ENCODE assay signal across 8 cellular contexts in genomic region chr14:53011053-53011462, GRCh38.
DNase-seq lines count a peak whose midpoint lies in the region; ATAC-seq and TF ChIP-seq lines count a peak whose summit lies in the region.

No MANE protein-coding gene starts in this region.

- WGBS in thyroid gland, 2 donors: 53 to 55% methylated on average over 7 of the region's 7 CpGs

- TF ChIP-seq EP300 in Ishikawa (IDR thresholded peaks at IDR 0.05; ENCODE audit: borderline replicate concordance): peak; percentile 14; the same call in 1 of the 2 replicates

- TF ChIP-seq RAD21 in Ishikawa (IDR thresholded peaks at IDR 0.05; ENCODE audit: low read depth): no peak

- CTCF ChIA-PET in CD8-positive, alpha-beta memory T cell (lab: Charles Lee): no interaction called here

- peak; percentile 88 for DNase-seq in coronary artery (ENCODE audit: low spot score)
- DNase-seq in left lung: peak in 1 of 2 donors; percentile 57
- peak; percentile 17 to 30 for DNase-seq in thyroid gland
- DNase-seq in GM10266 (ENCODE audit: extremely low spot score): no peak
- DNase-seq in CD8-positive, alpha-beta memory T cell: no peak
- DNase-seq in progenitor cell of endocrine pancreas (ENCODE audit: low spot score, unreplicated experiment): no peak

- H3K4me3 Mint-ChIP-seq in CD8-positive, alpha-beta memory T cell: no peak overlapping the region
- no peak overlapping the region for H3K4me3 Mint-ChIP-seq in progenitor cell of endocrine pancreas (ENCODE audit: low read depth)

- H3K27me3 ChIP-seq in left lung (no peaks in the 10 kb centered on the region), thyroid gland (no peaks in the 10 kb centered on the region)
- H3K27me3 ChIP-seq in CD8-positive, alpha-beta memory T cell (ENCODE audit: insufficient read depth, low read length, poor library complexity, severe bottlenecking): no peaks in the 10 kb centered on the region

- POLR2A ChIA-PET in CD8-positive, alpha-beta memory T cell (lab: Charles Lee): no interaction called here

- H3K9me3 Mint-ChIP-seq in CD8-positive, alpha-beta memory T cell: no peaks in the 10 kb centered on the region
- no peaks in the 10 kb centered on the region for H3K9me3 Mint-ChIP-seq in progenitor cell of endocrine pancreas (ENCODE audit: low read depth)

- intact Hi-C loops in left lung (cut with DNase I): no loop called here
- intact Hi-C loops in thyroid gland (cut with DNase I): no loop called here

- H3K36me3 Mint-ChIP-seq in CD8-positive, alpha-beta memory T cell: no peaks in the 10 kb centered on the region
- no peaks in the 10 kb centered on the region for H3K36me3 Mint-ChIP-seq in progenitor cell of endocrine pancreas (ENCODE audit: insufficient read depth)

- H3K27me3 Mint-ChIP-seq in CD8-positive, alpha-beta memory T cell: peaks cover 2 to 25% of the 10 kb centered on the region in 2 donors
- H3K27me3 Mint-ChIP-seq in progenitor cell of endocrine pancreas: no peaks in the 10 kb centered on the region

- H3K4me3 ChIP-seq in coronary artery (no peak overlapping the region), left lung (no peak overlapping the region), thyroid gland (replicated peaks in 1 of 3) (no peak overlapping the region)
- H3K4me3 ChIP-seq in CD8-positive, alpha-beta memory T cell (ENCODE audit: low read length): no peak overlapping the region

- H3K27ac ChIP-seq in coronary artery (peak overlapping the region; percentile 41 to 81), left lung (peak overlapping the region; percentile 28 to 30), thyroid gland (peak overlapping the region in 1 of 3 donors; percentile 24)
- H3K27ac ChIP-seq in CD8-positive, alpha-beta memory T cell (ENCODE audit: low read depth, low read length): no peak overlapping the region

- TF ChIP-seq CTCF in coronary artery (IDR thresholded peaks at IDR 0.05) (no peak), left lung (IDR thresholded peaks at IDR 0.05) (no peak), thyroid gland (IDR thresholded peaks at IDR 0.05) (no peak), GM10266 (IDR thresholded peaks at IDR 0.05; ENCODE audit: control insufficient read depth, insufficient read depth, low read depth, missing control alignments) (no peak), progenitor cell of endocrine pancreas (IDR thresholded peaks at IDR 0.05; ENCODE audit: unreplicated experiment) (no peak)

- no peak for TF ChIP-seq POLR2A in thyroid gland (IDR thresholded peaks at IDR 0.05)

- H3K4me1 ChIP-seq in left lung (no peaks in the 10 kb centered on the region), thyroid gland (no peaks in the 10 kb centered on the region)
- H3K4me1 ChIP-seq in CD8-positive, alpha-beta memory T cell (ENCODE audit: insufficient read depth, low read length): no peaks in the 10 kb centered on the region

- no peaks in the 10 kb centered on the region for H3K4me1 Mint-ChIP-seq in CD8-positive, alpha-beta memory T cell
- H3K4me1 Mint-ChIP-seq in progenitor cell of endocrine pancreas (ENCODE audit: low read depth): no peaks in the 10 kb centered on the region

- H3K27ac Mint-ChIP-seq in CD8-positive, alpha-beta memory T cell: no peak overlapping the region
- H3K27ac Mint-ChIP-seq in progenitor cell of endocrine pancreas: no peak overlapping the region

- H3K9me3 ChIP-seq in left lung: no peaks in the 10 kb centered on the region
- H3K9me3 ChIP-seq in thyroid gland: no peaks in the 10 kb centered on the region
- H3K9me3 ChIP-seq in CD8-positive, alpha-beta memory T cell (ENCODE audit: low read length): no peaks in the 10 kb centered on the region

- ATAC-seq in left lung (peak; percentile 91), GM19023 (IDR thresholded peaks at IDR 0.05; ENCODE audit: unreplicated experiment) (no peak)

- H3K36me3 ChIP-seq in left lung: no peaks in the 10 kb centered on the region
- no peaks in the 10 kb centered on the region for H3K36me3 ChIP-seq in thyroid gland
- H3K36me3 ChIP-seq in CD8-positive, alpha-beta memory T cell (ENCODE audit: insufficient read depth, low read length): no peaks in the 10 kb centered on the region

TF ChIP-seq in Ishikawa, 13 proteins besides CTCF, POLR2A, EP300 and RAD21:
- peak; percentile 94 for TF ChIP-seq TEAD4 (IDR thresholded peaks at IDR 0.05)
- peak; percentile 31; the same call in 1 of the 2 replicates for TF ChIP-seq MAX (IDR thresholded peaks at IDR 0.05)
- no peak for TF ChIP-seq NFIC (IDR thresholded peaks at IDR 0.05)

Comparison
In these comparisons a context has a peak if more than half of its experiments do, and no peak if none do; other contexts are left out.
1. DNase-seq: peak in coronary artery (single experiment) and thyroid gland (2 of 2); none in GM10266 (single experiment), CD8-positive, alpha-beta memory T cell (0 of 5) and progenitor cell of endocrine pancreas (single experiment).